10 cellular contexts compared by ENCODE assay signal in genomic region chr2:160063266-160063665, GRCh38. TPM values are rescaled to one million over a fixed set of nuclear protein-coding genes. Genes with fewer than 3 reads are reported as not detected.
A peak's percentile ranks its signal among the peaks of the same experiment; 100 is the strongest.
DNase-seq lines count a peak whose midpoint lies in the region; ATAC-seq, FAIRE-seq and TF ChIP-seq lines count a peak whose summit lies in the region.
"Had no signal": no experiment of that assay in that cellular context is flagged by ENCODE, and none has a peak within 500 bp of the region (broad histone marks: within the 10 kb centered on the region; RNA-seq: fewer than 3 reads in every experiment).

No MANE protein-coding gene starts in this region.

- H3K4me3 Mint-ChIP-seq in activated T-cell treated with anti-CD3 and anti-CD28 coated beads, Interleukin-2, amount 50 U/mL, for 72 hours = peak overlapping the region; percentile 64 to 81
- H3K4me3 Mint-ChIP-seq in naive B cell = peak overlapping the region in 5 of 8 donors; percentile 10 to 79 (median 69)

- H3K27me3 Mint-ChIP-seq in activated T-cell treated with anti-CD3 and anti-CD28 coated beads, Interleukin-2, amount 50 U/mL, for 72 hours (ENCODE audit: low read depth) = peaks cover 45% of the 10 kb centered on the region
- peaks cover 36 to 60% (median 40%) of the 10 kb centered on the region in 3 donors for H3K27me3 Mint-ChIP-seq in naive B cell

- FAIRE-seq in GM12891 (lab: Jason Lieb, UNC) = no peak

- peaks cover 7% of the 10 kb centered on the region for H3K4me1 ChIP-seq in upper lobe of right lung

- no peaks in the 10 kb centered on the region for H3K9me3 ChIP-seq in upper lobe of right lung

- no peak for TF ChIP-seq CTCF in dorsolateral prefrontal cortex (IDR thresholded peaks at IDR 0.05 in 54 of 56, conservative IDR thresholded peaks at IDR 0.05 in 2 of 56; ENCODE audit: low read depth in 1 of 56, partially characterized antibody in 56 of 56)
- no peak for TF ChIP-seq CTCF in upper lobe of right lung (IDR thresholded peaks at IDR 0.05)

- no peaks in the 10 kb centered on the region for H3K36me3 ChIP-seq in upper lobe of right lung

- no peak for ATAC-seq in activated T-cell treated with anti-CD3 and anti-CD28 coated beads, Interleukin-2, amount 50 U/mL, for 72 hours (replicated peaks in 1 of 2)
- no peak for ATAC-seq in naive B cell (ENCODE audit: low read depth in 2 of 2)
- ATAC-seq in upper lobe of right lung = no peak

- H3K27me3 ChIP-seq in dorsolateral prefrontal cortex (peaks cover 0 to 29% (median 4%) of the 10 kb centered on the region in 45 donors), upper lobe of right lung (peaks cover 11% of the 10 kb centered on the region)

- H3K27ac ChIP-seq in dorsolateral prefrontal cortex = peak overlapping the region in 3 of 59 donors; percentile 27 to 89 (median 69)
- no peak overlapping the region for H3K27ac ChIP-seq in upper lobe of right lung

- TF ChIP-seq POLR2A in GM12891 (IDR thresholded peaks at IDR 0.05; ENCODE audit: low read depth, low read length) = no peak
- no peak for TF ChIP-seq POLR2A in erythroblast (IDR thresholded peaks at IDR 0.05; ENCODE audit: low read length)

- intact Hi-C loops in dorsolateral prefrontal cortex (cut with DNase I) (no loop called here), upper lobe of right lung (cut with DNase I) (no loop called here)

- H3K4me3 ChIP-seq in dorsolateral prefrontal cortex = peak overlapping the region in 41 of 59 donors; percentile 48 to 80 (median 71)
- peak overlapping the region; percentile 73 for H3K4me3 ChIP-seq in upper lobe of right lung

- DNase-seq in activated T-cell treated with anti-CD3 and anti-CD28 coated beads, Interleukin-2, amount 50 U/mL, for 72 hours = no peak
- no peak for DNase-seq in activated T-cell treated with anti-CD3 and anti-CD28 coated beads, Interleukin-2, amount 50 U/mL, for 1 hour
- DNase-seq in dorsolateral prefrontal cortex = no peak
- DNase-seq in naive B cell = no peak
- no peak for DNase-seq in upper lobe of right lung
- no peak for DNase-seq in GM12891 (ENCODE audit: insufficient read length, low spot score)
- no peak for DNase-seq in amygdala (lab: John Stamatoyannopoulos, UW)
- no peak for DNase-seq in erythroblast (lab: John Stamatoyannopoulos, UW)
- DNase-seq: activated CD4-positive, alpha-beta T cell treated with anti-CD3 and anti-CD28 coated beads for 1 hour; GOT3 had no signal

- H3K27ac Mint-ChIP-seq in activated T-cell treated with anti-CD3 and anti-CD28 coated beads, Interleukin-2, amount 50 U/mL, for 72 hours = no peak overlapping the region
- peak overlapping the region in 1 of 6 donors; percentile 15 for H3K27ac Mint-ChIP-seq in naive B cell

- H3K9me3 Mint-ChIP-seq in activated T-cell treated with anti-CD3 and anti-CD28 coated beads, Interleukin-2, amount 50 U/mL, for 72 hours = peaks cover 0 to 1% of the 10 kb centered on the region in 2 donors
- peaks cover 0 to 5% (median 0%) of the 10 kb centered on the region in 7 donors for H3K9me3 Mint-ChIP-seq in naive B cell

- H3K4me1 Mint-ChIP-seq in activated T-cell treated with anti-CD3 and anti-CD28 coated beads, Interleukin-2, amount 50 U/mL, for 72 hours (ENCODE audit: low read depth) = peaks cover 7% of the 10 kb centered on the region
- H3K4me1 Mint-ChIP-seq in naive B cell = peaks cover 0 to 14% (median 7%) of the 10 kb centered on the region in 3 donors

- H3K36me3 Mint-ChIP-seq in activated T-cell treated with anti-CD3 and anti-CD28 coated beads, Interleukin-2, amount 50 U/mL, for 72 hours (ENCODE audit: insufficient read depth in 2 of 2) = peaks cover 0 to 2% of the 10 kb centered on the region in 2 donors
- no peaks in the 10 kb centered on the region for H3K36me3 Mint-ChIP-seq in naive B cell

TF ChIP-seq in GM12891, 5 proteins besides CTCF, POLR2A, EP300 and RAD21:
- TF ChIP-seq PAX5 (IDR thresholded peaks at IDR 0.05; ENCODE audit: insufficient read depth, low read length, severe bottlenecking) (no peak), POU2F2 (IDR thresholded peaks at IDR 0.05; ENCODE audit: low read depth, low read length) (no peak), TAF1 (IDR thresholded peaks at IDR 0.05; ENCODE audit: low read depth, low read length) (no peak), SPI1 (IDR thresholded peaks at IDR 0.05; ENCODE audit: low read depth, low read length) (no peak), POLR2AphosphoS5 (IDR thresholded peaks at IDR 0.05; ENCODE audit: low read depth, low read length) (no peak)

RNA-seq across cellular contexts. Expression of gene PLA2R1, which starts 0.9 kb away (rescaled TPM):
- total RNA-seq in activated T-cell treated with anti-CD3 and anti-CD28 coated beads, Interleukin-2, amount 50 U/mL, for 72 hours = not detected
- 10 to 100 TPM in 1 of 120 experiments, 1 to 10 TPM in 119; 2.0 to 10.6 (median 4.9) TPM for total RNA-seq in dorsolateral prefrontal cortex
- under 1 TPM in 1 of 6 donors, not detected in 5; 0.01 TPM for polyA plus RNA-seq in naive B cell (ENCODE audit: low read depth in 6 of 6)
- total RNA-seq in upper lobe of right lung = 9.0 TPM
- polyA plus RNA-seq in GM12891 (2012; ENCODE audit: low read depth, missing spikeins) = 0.01 TPM
